14 cellular contexts compared by ENCODE assay signal in the genomic region with DNA sequence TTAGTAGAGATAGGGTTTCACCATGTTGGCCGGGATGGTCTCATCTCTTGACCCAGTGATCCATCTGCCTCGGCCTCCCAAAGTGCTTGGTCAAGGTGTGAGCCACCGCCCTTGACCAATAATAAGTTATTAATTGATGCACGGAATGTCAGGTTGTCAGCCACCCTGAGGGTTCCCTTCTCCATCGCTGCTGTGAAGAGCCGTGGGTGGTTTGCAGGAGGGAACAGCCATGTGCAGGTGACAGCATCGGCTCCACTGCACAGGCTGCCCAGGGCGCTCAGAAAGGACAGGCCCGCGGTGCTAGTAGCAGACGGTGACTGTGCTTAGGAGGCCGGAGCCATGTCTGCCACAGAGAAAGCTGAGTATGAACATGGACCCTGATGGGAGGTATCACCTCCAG.
"Had no signal": no experiment of that assay in that cellular context is flagged by ENCODE, and none has a peak within 500 bp of the region (broad histone marks: within the 10 kb centered on the region; RNA-seq: fewer than 3 reads in every experiment).

No MANE protein-coding gene starts in this region.

- H3K27me3 ChIP-seq: gastrocnemius medialis, pancreas had no signal

- H3K27ac ChIP-seq: gastrocnemius medialis, pancreas had no signal

- H3K36me3 ChIP-seq: gastrocnemius medialis, heart left ventricle, lower lobe of right lung, pancreas had no signal

- H3K4me1 ChIP-seq: gastrocnemius medialis, pancreas had no signal

- ATAC-seq: activated naive CD4-positive, alpha-beta T cell treated with anti-CD3 and anti-CD28 coated beads, Interleukin-2, amount 50 U/mL, for 72 hours; gastrocnemius medialis; lower lobe of right lung; pancreas had no signal

- H3K4me3 ChIP-seq: gastrocnemius medialis, heart left ventricle, lower lobe of right lung, pancreas had no signal

- H3K9me3 ChIP-seq: gastrocnemius medialis, heart left ventricle, lower lobe of right lung, pancreas had no signal

- DNase-seq: activated CD4-positive, CD25-positive, alpha-beta regulatory T cell; activated gamma-delta T cell; activated T-cell treated with anti-CD3 and anti-CD28 coated beads, Interleukin-2, amount 50 U/mL, for 1 hour; amygdala; gastrocnemius medialis; immature natural killer cell; lower lobe of right lung; pancreas; stimulated activated CD4-positive, alpha-beta T cell treated with anti-CD3 and anti-CD28 coated beads, Interleukin-2, amount 100 ng/mL, for 48 hours; stimulated activated naive CD4-positive, alpha-beta T cell; substantia nigra; SW 1271 had no signal
